In the genomic region with DNA sequence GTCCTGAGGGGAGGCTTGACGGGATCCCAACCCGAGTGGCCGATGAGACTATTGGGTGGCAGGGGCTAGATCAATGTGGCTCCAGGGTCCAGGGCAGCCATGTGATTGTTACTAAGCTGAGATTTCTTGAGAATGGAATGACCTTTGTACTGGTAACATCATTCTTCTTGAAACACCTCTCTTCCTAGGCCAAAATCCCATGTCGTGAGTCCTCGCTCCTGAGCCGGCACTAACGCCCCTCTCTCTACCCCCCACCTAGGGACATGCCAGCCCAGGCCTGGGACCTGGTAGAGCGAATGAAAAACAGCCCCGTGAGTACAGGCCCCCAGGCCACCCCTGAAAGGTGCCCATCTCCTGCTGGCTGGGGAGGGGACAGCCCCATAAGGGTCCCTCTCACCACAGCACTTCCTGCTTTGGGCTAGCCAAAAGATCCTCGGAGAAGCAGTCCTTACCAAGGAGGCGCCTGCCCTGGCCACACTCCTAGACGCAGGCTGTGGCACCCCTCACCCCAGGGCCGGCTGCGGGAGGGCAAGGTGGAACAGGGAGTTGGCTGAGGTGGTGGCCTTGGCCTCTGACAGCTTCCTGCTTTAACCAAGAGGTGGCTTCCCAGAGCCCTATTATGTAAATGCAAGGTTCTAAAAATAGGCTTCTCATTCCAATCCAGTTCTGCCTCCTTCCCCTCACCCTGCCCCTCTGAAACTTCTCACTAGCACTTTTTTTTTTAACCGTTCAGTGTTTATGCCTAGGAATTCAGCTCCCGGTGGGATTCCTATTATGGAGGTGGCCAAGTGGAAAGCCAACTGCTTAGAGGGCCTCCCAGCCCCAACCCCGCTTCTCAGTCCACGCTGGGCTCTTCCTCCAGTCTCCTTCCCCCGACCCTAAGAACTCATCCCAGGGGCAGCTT, we compare ENCODE assay signal across 8 cellular contexts.
DNase-seq lines count a peak whose midpoint lies in the region; ATAC-seq and TF ChIP-seq lines count a peak whose summit lies in the region.

No MANE protein-coding gene starts in this region.

- no peaks in the 10 kb centered on the region for H3K27me3 ChIP-seq in gastroesophageal sphincter
- no peaks in the 10 kb centered on the region for H3K27me3 ChIP-seq in trophoblast cell (ENCODE audit: insufficient read depth, low read length)

- peak overlapping the region; percentile 91 for H4K91ac ChIP-seq in trophoblast cell (ENCODE audit: low read depth, low read length)

- H3K4me3 ChIP-seq in gastroesophageal sphincter (peak overlapping the region in 1 of 2 donors; percentile 35), trophoblast cell (ENCODE audit: low read depth, low read length) (no peak overlapping the region), urinary bladder (ENCODE audit: low read depth, low read length) (no peak overlapping the region)

- H3K9me3 ChIP-seq in gastroesophageal sphincter (no peaks in the 10 kb centered on the region), trophoblast cell (ENCODE audit: insufficient read depth, low read depth, low read length) (peaks cover 1% of the 10 kb centered on the region)

- TF ChIP-seq CTCF in GM13976 (IDR thresholded peaks at IDR 0.05; ENCODE audit: borderline replicate concordance, control extremely low read depth, extremely low read depth, insufficient read depth, missing control alignments) = no peak
- peak in 2 of 4 experiments; percentile 16 to 21 for TF ChIP-seq CTCF in gastroesophageal sphincter (IDR thresholded peaks at IDR 0.05)

- H2BK12ac ChIP-seq in trophoblast cell (ENCODE audit: low read length) = peak overlapping the region; percentile 90

- H3K4me1 ChIP-seq in gastroesophageal sphincter (peaks cover 19 to 97% (median 37%) of the 10 kb centered on the region in 3 donors), trophoblast cell (ENCODE audit: control insufficient read depth in 1 of 2, insufficient read depth in 2 of 2, low read length in 2 of 2) (peaks cover 24 to 29% of the 10 kb centered on the region in 2 experiments), urinary bladder (ENCODE audit: insufficient read depth) (no peaks in the 10 kb centered on the region)

- H3K4ac ChIP-seq in trophoblast cell (ENCODE audit: low read depth, low read length) = peak overlapping the region; percentile 92

- peak; percentile 74 for ATAC-seq in gastroesophageal sphincter
- no peak for ATAC-seq in GM19467 (IDR thresholded peaks at IDR 0.05; ENCODE audit: unreplicated experiment)

- H2BK5ac ChIP-seq in trophoblast cell (ENCODE audit: low read depth, low read length, poor library complexity) = peak overlapping the region; percentile 45

- H3K36me3 ChIP-seq in gastroesophageal sphincter (no peaks in the 10 kb centered on the region), trophoblast cell (ENCODE audit: control insufficient read depth in 1 of 2, insufficient read depth in 2 of 2, low read length in 2 of 2) (no peaks in the 10 kb centered on the region), urinary bladder (ENCODE audit: insufficient read depth) (no peaks in the 10 kb centered on the region)

- peaks cover 31% of the 10 kb centered on the region for H3K79me1 ChIP-seq in trophoblast cell (ENCODE audit: low read length)

- peak overlapping the region; percentile 85 for H4K8ac ChIP-seq in trophoblast cell (ENCODE audit: low read depth, low read length)

- peak overlapping the region; percentile 94 for H2BK120ac ChIP-seq in trophoblast cell (ENCODE audit: insufficient read depth, low read length, poor library complexity)

- in situ Hi-C loops in GM13976 (cut with MboI; ENCODE audit: low sequenced_read_pairs, unreplicated experiment) = no loop called here

- H2AFZ ChIP-seq in trophoblast cell (ENCODE audit: insufficient read depth, low read length, poor library complexity) = peak overlapping the region; percentile 33

- WGBS in gastroesophageal sphincter (ENCODE audit: low coverage in 1 of 2), 2 donors = 25% methylated on average over 7 of the region's 19 CpGs; no CpG with 5 or more reads in 1 of the 2 donors
- no CpG with 5 or more reads among the region's 19 CpGs for WGBS in trophoblast cell (ENCODE audit: extremely low coverage, insufficient coverage, insufficient read length)
- WGBS in urinary bladder = 35% methylated on average over 19 of the region's 19 CpGs

- TF ChIP-seq EP300 in gastroesophageal sphincter (IDR thresholded peaks at IDR 0.05) = peak; percentile 68

- H2AK5ac ChIP-seq in trophoblast cell (ENCODE audit: low read length) = peak overlapping the region; percentile 94

- H3K79me2 ChIP-seq in trophoblast cell (ENCODE audit: control insufficient read depth, insufficient read depth, low read length, poor library complexity) = no peaks in the 10 kb centered on the region

- H4K12ac ChIP-seq in trophoblast cell (ENCODE audit: low read depth, low read length) = peak overlapping the region; percentile 5

- TF ChIP-seq POLR2A in gastroesophageal sphincter (IDR thresholded peaks at IDR 0.05) = peak; percentile 22 to 49

- peak overlapping the region; percentile 81 for H3K14ac ChIP-seq in trophoblast cell (ENCODE audit: low read length)

- H3K4me2 ChIP-seq in trophoblast cell (ENCODE audit: low read length) = no peak overlapping the region

- H3K27ac ChIP-seq in gastroesophageal sphincter = peak overlapping the region; percentile 93 to 97 (median 96)
- H3K27ac ChIP-seq in trophoblast cell (ENCODE audit: low read depth, low read length) = peak overlapping the region; percentile 72
- peak overlapping the region; percentile 81 for H3K27ac ChIP-seq in urinary bladder (ENCODE audit: low read depth)

- peak overlapping the region; percentile 76 for H3K18ac ChIP-seq in trophoblast cell (ENCODE audit: low read length)

- no peak overlapping the region for H3K9ac ChIP-seq in trophoblast cell (ENCODE audit: low read length)

- DNase-seq in GM13976 (ENCODE audit: low spot score) (peak; percentile 70), Kasumi-1 (lab: John Stamatoyannopoulos, UW) (peak; percentile 59 to 64), trophoblast cell (no peak), T1000 (lab: John Stamatoyannopoulos, UW) (no peak)
- peak; percentile 67 for DNase-seq in activated T-cell treated with anti-CD3 and anti-CD28 coated beads, Interleukin-2, amount 50 U/mL, for 1 hour

- no peak overlapping the region for H3K23ac ChIP-seq in trophoblast cell (ENCODE audit: low read length)

Comparison
In these comparisons a context has a peak if more than half of its experiments do, and no peak if none do; other contexts are left out.
1. DNase-seq: peak in GM13976 (single experiment), Kasumi-1 (2 of 2) and activated T-cell treated with anti-CD3 and anti-CD28 coated beads, Interleukin-2, amount 50 U/mL, for 1 hour (single experiment); none in trophoblast cell (0 of 2) and T1000 (single experiment).
2. Peak in every context shown above with its lines, with median percentiles within 50 percentile points of each other: H3K27ac ChIP-seq.